Comparison of ENCODE assay signal across 8 cellular contexts in the genomic region with DNA sequence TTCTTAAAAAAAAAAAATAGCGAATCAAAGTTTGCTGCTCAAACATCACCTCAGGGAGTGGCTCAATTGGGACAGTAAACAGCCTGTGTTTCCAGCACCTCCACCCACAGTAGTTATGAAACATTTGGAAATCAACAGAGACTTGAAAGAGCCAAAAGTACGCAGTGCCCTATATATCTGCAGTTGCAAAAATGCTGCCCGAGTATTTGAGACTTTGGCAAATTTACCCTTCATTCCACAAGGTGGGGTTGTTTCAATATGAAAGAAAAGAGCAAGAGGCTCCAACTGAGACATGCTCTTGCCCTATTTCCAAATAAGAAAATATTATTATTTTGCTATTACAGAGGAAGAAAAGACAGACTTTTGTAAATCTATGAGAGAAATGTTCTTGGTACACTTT.
DNase-seq lines count a peak whose midpoint lies in the region; ATAC-seq and TF ChIP-seq lines count a peak whose summit lies in the region.

No MANE protein-coding gene starts in this region.

- ATAC-seq in HG02759 (IDR thresholded peaks at IDR 0.05; ENCODE audit: unreplicated experiment): no peak
- no peak for ATAC-seq in naive thymus-derived CD8-positive, alpha-beta T cell

- H2BK12ac ChIP-seq in neuronal stem cell (ENCODE audit: low read length): no peak overlapping the region

- H2AFZ ChIP-seq in neuronal stem cell (ENCODE audit: low read length): no peak overlapping the region

- no peaks in the 10 kb centered on the region for H3K36me3 Mint-ChIP-seq in chondrocyte (ENCODE audit: low read depth)
- H3K36me3 Mint-ChIP-seq in naive thymus-derived CD8-positive, alpha-beta T cell: no peaks in the 10 kb centered on the region

- POLR2A ChIA-PET in naive thymus-derived CD8-positive, alpha-beta T cell (lab: Charles Lee): no interaction called here

- no peak overlapping the region for H3K4me2 ChIP-seq in neuronal stem cell (ENCODE audit: insufficient read depth, low read length, poor library complexity, severe bottlenecking)

- in situ Hi-C loops in GM13976 (cut with MboI; ENCODE audit: low sequenced_read_pairs, unreplicated experiment): no loop called here

- H4K91ac ChIP-seq in neuronal stem cell (ENCODE audit: low read depth, low read length, poor library complexity): no peak overlapping the region

- H3K27me3 Mint-ChIP-seq in chondrocyte (ENCODE audit: low read depth): no peaks in the 10 kb centered on the region
- H3K27me3 Mint-ChIP-seq in naive thymus-derived CD8-positive, alpha-beta T cell: no peaks in the 10 kb centered on the region

- peaks cover 29% of the 10 kb centered on the region for H3K4me1 Mint-ChIP-seq in chondrocyte (ENCODE audit: low read depth)
- H3K4me1 Mint-ChIP-seq in naive thymus-derived CD8-positive, alpha-beta T cell: no peaks in the 10 kb centered on the region

- no peak overlapping the region for H3K27ac Mint-ChIP-seq in chondrocyte (ENCODE audit: unreplicated experiment)
- no peak overlapping the region for H3K27ac Mint-ChIP-seq in naive thymus-derived CD8-positive, alpha-beta T cell

- no peaks in the 10 kb centered on the region for H3K4me1 ChIP-seq in neuronal stem cell (ENCODE audit: control insufficient read depth in 2 of 2, insufficient read depth in 1 of 2, low read depth in 1 of 2, low read length in 2 of 2)

- no CpG with 5 or more reads among the region's 3 CpGs for WGBS in neuronal stem cell (ENCODE audit: extremely low coverage in 2 of 2, insufficient read length in 2 of 2, insufficient replicate concordance in 1 of 2), 2 donors

- no peaks in the 10 kb centered on the region for H3K9me3 ChIP-seq in neuronal stem cell (replicated peaks in 1 of 2; ENCODE audit: control insufficient read depth in 2 of 2, insufficient read depth in 1 of 2, low read depth in 1 of 2, low read length in 2 of 2)

- DNase-seq in GM13976 (ENCODE audit: low spot score) (no peak), NCI-H226 (peak; percentile 53), chondrocyte (ENCODE audit: low spot score) (no peak), neuronal stem cell (ENCODE audit: low spot score) (peak; percentile 14), epidermal melanocyte (ENCODE audit: insufficient read length, low spot score) (no peak)
- DNase-seq in NK-92 treated with Interleukin-12 subunit alpha and Interleukin-12 subunit beta, amount 100 ng/mL, for 24 hours (lab: John Stamatoyannopoulos, UW): no peak
- no peak for DNase-seq in naive thymus-derived CD8-positive, alpha-beta T cell

- H3K9me3 Mint-ChIP-seq in chondrocyte (ENCODE audit: low read depth): no peaks in the 10 kb centered on the region
- H3K9me3 Mint-ChIP-seq in naive thymus-derived CD8-positive, alpha-beta T cell: peaks cover 0 to 11% (median 4%) of the 10 kb centered on the region in 9 donors

- H2BK5ac ChIP-seq in neuronal stem cell (ENCODE audit: low read length): no peak overlapping the region

- no peaks in the 10 kb centered on the region for H3K27me3 ChIP-seq in neuronal stem cell (ENCODE audit: control insufficient read depth in 3 of 3, insufficient read depth in 3 of 3, low read depth in 1 of 3, low read length in 3 of 3)

- no peak overlapping the region for H2BK15ac ChIP-seq in neuronal stem cell (ENCODE audit: low read length)

- H3K23ac ChIP-seq in neuronal stem cell (ENCODE audit: low read depth, low read length, poor library complexity): no peak overlapping the region

- no peak overlapping the region for H3K4ac ChIP-seq in neuronal stem cell (ENCODE audit: low read length)

- H3K18ac ChIP-seq in neuronal stem cell (ENCODE audit: low read length): no peak overlapping the region

- no peak overlapping the region for H3K14ac ChIP-seq in neuronal stem cell (ENCODE audit: low read length)

- H2AK5ac ChIP-seq in neuronal stem cell (ENCODE audit: low read depth, low read length): no peak overlapping the region

- no peak overlapping the region for H3K4me3 Mint-ChIP-seq in chondrocyte (ENCODE audit: unreplicated experiment)
- H3K4me3 Mint-ChIP-seq in naive thymus-derived CD8-positive, alpha-beta T cell: no peak overlapping the region

- peak; percentile 17 for TF ChIP-seq CTCF in GM13976 (IDR thresholded peaks at IDR 0.05; ENCODE audit: borderline replicate concordance, control extremely low read depth, extremely low read depth, insufficient read depth, missing control alignments)
- peak; percentile 89 for TF ChIP-seq CTCF in chondrocyte (IDR thresholded peaks at IDR 0.05)

- H3K79me1 ChIP-seq in neuronal stem cell (ENCODE audit: low read depth, low read length): no peaks in the 10 kb centered on the region

- H3K9ac ChIP-seq in neuronal stem cell (ENCODE audit: low read depth, low read length, poor library complexity): no peak overlapping the region

- no peaks in the 10 kb centered on the region for H3K36me3 ChIP-seq in neuronal stem cell (replicated peaks in 1 of 2; ENCODE audit: control insufficient read depth in 2 of 2, insufficient read depth in 2 of 2, low read length in 2 of 2)

- no peak overlapping the region for H4K8ac ChIP-seq in neuronal stem cell (ENCODE audit: low read depth, low read length)

- no peak overlapping the region for H3K27ac ChIP-seq in neuronal stem cell (replicated peaks; ENCODE audit: low read length)

- H3K4me3 ChIP-seq in neuronal stem cell (ENCODE audit: low read length in 2 of 2): no peak overlapping the region

- no peak overlapping the region for H2BK120ac ChIP-seq in neuronal stem cell (ENCODE audit: low read depth, low read length)

Comparison
In these comparisons a context has a peak if more than half of its experiments do, and no peak if none do; other contexts are left out.
1. DNase-seq: peak in NCI-H226 (single experiment) and neuronal stem cell (single experiment); none in GM13976 (single experiment), chondrocyte (single experiment), NK-92 treated with Interleukin-12 subunit alpha and Interleukin-12 subunit beta, amount 100 ng/mL, for 24 hours (single experiment), naive thymus-derived CD8-positive, alpha-beta T cell (0 of 10) and epidermal melanocyte (single experiment).